17 cellular contexts compared by ENCODE assay signal in the genomic region with DNA sequence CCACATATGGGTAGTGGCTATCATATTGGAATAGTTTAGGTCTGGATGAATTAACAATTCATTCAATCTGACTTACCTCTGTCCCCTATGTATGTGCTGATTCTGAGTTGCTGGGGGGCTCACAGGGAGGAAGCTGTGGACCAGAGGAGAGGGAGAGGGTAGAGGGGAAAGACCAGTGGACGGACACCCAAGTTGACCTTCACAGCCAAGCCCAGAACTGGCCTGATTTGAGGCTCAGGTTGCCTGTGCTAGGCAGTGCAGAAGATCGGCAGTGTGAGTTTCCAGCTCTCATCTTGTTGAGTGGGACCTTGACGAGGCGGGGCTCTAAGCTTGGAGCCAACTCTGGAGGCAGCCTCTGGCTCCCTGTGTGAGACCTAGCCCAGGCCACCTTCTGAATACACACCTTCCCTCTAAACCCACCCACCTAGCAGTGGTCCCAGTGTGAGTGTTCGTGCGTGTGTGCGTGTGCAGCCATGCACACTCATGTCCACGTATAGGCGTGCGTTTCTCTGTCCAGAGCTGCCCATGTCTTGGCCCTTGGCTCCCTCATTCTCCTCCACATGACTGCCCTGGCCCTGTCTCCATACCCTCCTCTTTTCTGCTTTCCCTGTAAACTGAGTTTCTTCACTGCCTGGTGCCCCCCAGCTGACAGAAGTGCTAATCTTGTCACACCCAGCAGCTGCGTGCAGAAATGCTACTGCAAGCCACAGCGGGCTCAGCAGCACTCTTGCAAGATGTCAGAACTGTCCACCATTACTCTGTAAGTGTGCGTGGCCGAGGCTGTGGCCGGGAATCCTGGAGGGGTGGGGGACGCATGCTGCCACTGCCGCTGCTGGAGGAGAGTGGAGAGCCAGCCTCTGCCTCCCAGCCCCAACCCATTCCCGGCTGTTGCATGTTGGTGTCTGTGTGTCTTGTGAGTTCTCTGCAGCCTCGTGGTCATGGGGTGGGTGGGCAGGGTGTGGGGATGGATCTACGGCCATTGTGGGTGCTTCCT. TPM values are rescaled to one million over a fixed set of nuclear protein-coding genes. Genes with fewer than 3 reads are reported as not detected.
"Had no signal": no experiment of that assay in that cellular context is flagged by ENCODE, and none has a peak within 500 bp of the region (broad histone marks: within the 10 kb centered on the region; RNA-seq: fewer than 3 reads in every experiment).

No MANE protein-coding gene starts in this region.

- H3K9me3 Mint-ChIP-seq: activated CD4-positive, alpha-beta memory T cell treated with anti-CD3 and anti-CD28 coated beads for 36 hours; activated naive CD8-positive, alpha-beta T cell treated with anti-CD3 and anti-CD28 coated beads, Interleukin-2, amount 10 ng/mL, durations not matched to agents 7 days and 5 days; dendritic cell treated with granulocyte-macrophage colony-stimulating factor and Interleukin-4, amounts not matched to agents 40 ng/mL and 50 ng/mL, for 4 days had no signal

- H3K27me3 Mint-ChIP-seq: activated CD4-positive, alpha-beta memory T cell treated with anti-CD3 and anti-CD28 coated beads for 36 hours; dendritic cell treated with granulocyte-macrophage colony-stimulating factor and Interleukin-4, amounts not matched to agents 40 ng/mL and 50 ng/mL, for 4 days had no signal

- H3K4me3 Mint-ChIP-seq: activated CD4-positive, alpha-beta memory T cell treated with anti-CD3 and anti-CD28 coated beads for 36 hours; activated CD4-positive, alpha-beta T cell treated with anti-CD3 and anti-CD28 coated beads for 36 hours; activated naive CD8-positive, alpha-beta T cell treated with anti-CD3 and anti-CD28 coated beads, Interleukin-2, amount 10 ng/mL, durations not matched to agents 7 days and 5 days; dendritic cell treated with granulocyte-macrophage colony-stimulating factor and Interleukin-4, amounts not matched to agents 40 ng/mL and 50 ng/mL, for 4 days had no signal

- H3K36me3 Mint-ChIP-seq: activated CD4-positive, alpha-beta memory T cell treated with anti-CD3 and anti-CD28 coated beads for 36 hours; activated naive CD8-positive, alpha-beta T cell treated with anti-CD3 and anti-CD28 coated beads, Interleukin-2, amount 10 ng/mL, durations not matched to agents 7 days and 5 days had no signal

- H3K9me3 ChIP-seq: ovary, tibial artery had no signal

- H3K36me3 ChIP-seq: brain microvascular endothelial cell, ovary, tibial artery had no signal

- ATAC-seq: activated CD4-positive, alpha-beta T cell treated with anti-CD3 and anti-CD28 coated beads for 36 hours had no signal

- H3K27me3 ChIP-seq: brain microvascular endothelial cell, ovary had no signal

- H3K4me1 ChIP-seq: foreskin keratinocyte, tibial artery had no signal

- H3K27ac Mint-ChIP-seq: activated CD4-positive, alpha-beta memory T cell treated with anti-CD3 and anti-CD28 coated beads for 36 hours; activated CD4-positive, alpha-beta T cell treated with anti-CD3 and anti-CD28 coated beads for 36 hours; activated naive CD8-positive, alpha-beta T cell treated with anti-CD3 and anti-CD28 coated beads, Interleukin-2, amount 10 ng/mL, durations not matched to agents 7 days and 5 days; dendritic cell treated with granulocyte-macrophage colony-stimulating factor and Interleukin-4, amounts not matched to agents 40 ng/mL and 50 ng/mL, for 4 days had no signal

- H3K27ac ChIP-seq: brain microvascular endothelial cell, foreskin keratinocyte, ovary, tibial artery, VCaP had no signal

- H3K4me1 Mint-ChIP-seq: activated CD4-positive, alpha-beta T cell treated with anti-CD3 and anti-CD28 coated beads for 36 hours; activated naive CD8-positive, alpha-beta T cell treated with anti-CD3 and anti-CD28 coated beads, Interleukin-2, amount 10 ng/mL, durations not matched to agents 7 days and 5 days had no signal

- H3K4me3 ChIP-seq: ovary, tibial artery had no signal

- DNase-seq: activated CD4-positive, alpha-beta memory T cell treated with anti-CD3 and anti-CD28 coated beads for 36 hours; activated CD4-positive, alpha-beta T cell treated with anti-CD3 and anti-CD28 coated beads for 36 hours; activated naive CD4-positive, alpha-beta T cell; activated naive CD8-positive, alpha-beta T cell treated with anti-CD3 and anti-CD28 coated beads, Interleukin-2, amount 10 ng/mL, durations not matched to agents 7 days and 5 days; effector memory CD4-positive, alpha-beta T cell; glutamatergic neuron; hypothalamus; kidney glomerular epithelial cell; stimulated activated CD4-positive, alpha-beta T cell treated with anti-CD3 and anti-CD28 coated beads, Interleukin-12 subunit alpha, Interleukin-12 subunit beta, amount 100 ng/mL, for 4 hours; stimulated activated CD4-positive, alpha-beta T cell treated with anti-CD3 and anti-CD28 coated beads, Interleukin-2, amount 100 ng/mL, for 24 hours had no signal

RNA-seq across cellular contexts. Expression of a gene that starts 47.6 kb away (rescaled TPM):
- total RNA-seq: activated CD4-positive, alpha-beta memory T cell treated with anti-CD3 and anti-CD28 coated beads for 36 hours; activated CD4-positive, alpha-beta T cell treated with anti-CD3 and anti-CD28 coated beads for 36 hours; activated naive CD8-positive, alpha-beta T cell treated with anti-CD3 and anti-CD28 coated beads, Interleukin-2, amount 10 ng/mL, durations not matched to agents 7 days and 5 days; foreskin keratinocyte; T-helper 1 cell treated with Interleukin-12 subunit alpha and Interleukin-12 subunit beta and Interleukin-4 antibody, amounts not matched to agents 30 ng/mL and 1 ng/mL, for 36 hours had no signal
- polyA plus RNA-seq: foreskin keratinocyte had no signal
